Comparison of ENCODE assay signal across 19 cellular contexts in genomic region chr10:125548356-125548755, GRCh38.
DNase-seq lines count a peak whose midpoint lies in the region; ATAC-seq and TF ChIP-seq lines count a peak whose summit lies in the region.
"Had no signal": no experiment of that assay in that cellular context is flagged by ENCODE, and none has a peak within 500 bp of the region (broad histone marks: within the 10 kb centered on the region; RNA-seq: fewer than 3 reads in every experiment).

No MANE protein-coding gene starts in this region.

- no peak overlapping the region for H3K4me3 Mint-ChIP-seq in MCF 10A (ENCODE audit: unreplicated experiment)
- H3K4me3 Mint-ChIP-seq: B cell; CD4-positive, alpha-beta T cell; CD8-positive, alpha-beta T cell had no signal

- H3K36me3 ChIP-seq in mammary epithelial cell (ENCODE audit: insufficient read depth, low read length) (no peaks in the 10 kb centered on the region), esophagus muscularis mucosa (no peaks in the 10 kb centered on the region), tibial artery (no peaks in the 10 kb centered on the region)
- H3K36me3 ChIP-seq: BLaER1 treated with 17β-estradiol and CSF1 and Interleukin-3, amounts not matched to agents 10 nM and 100 nM had no signal

- peaks cover 50% of the 10 kb centered on the region for H3K27me3 Mint-ChIP-seq in MCF 10A (ENCODE audit: insufficient read depth, unreplicated experiment)

- H3K27ac ChIP-seq in mammary epithelial cell (ENCODE audit: insufficient read depth, low read depth, low read length) (no peak overlapping the region), esophagus muscularis mucosa (replicated peaks in 1 of 4) (no peak overlapping the region), tibial artery (no peak overlapping the region)
- H3K27ac ChIP-seq: 22Rv1; A549; BLaER1 treated with 17β-estradiol and CSF1 and Interleukin-3, amounts not matched to agents 10 nM and 100 nM; C4-2B had no signal

- no peaks in the 10 kb centered on the region for H3K9me3 ChIP-seq in mammary epithelial cell (replicated peaks; ENCODE audit: insufficient read depth, low read length)
- H3K9me3 ChIP-seq in esophagus muscularis mucosa, result peaks cover 0 to 16% (median 8%) of the 10 kb centered on the region in 4 donors
- H3K9me3 ChIP-seq in tibial artery, result peaks cover 0 to 5% (median 5%) of the 10 kb centered on the region in 3 donors
- H3K9me3 ChIP-seq: Caco-2 had no signal

- BruUV-seq in mammary epithelial cell (replicated peaks; lab: Mats Ljungman, UMichigan), result no TSS peak
- BruUV-seq in MCF 10A (replicated peaks; lab: Mats Ljungman, UMichigan), result no TSS peak

- no peaks in the 10 kb centered on the region for H3K36me3 Mint-ChIP-seq in MCF 10A (ENCODE audit: insufficient read depth, unreplicated experiment)
- H3K36me3 Mint-ChIP-seq: CD8-positive, alpha-beta T cell had no signal

- no peaks in the 10 kb centered on the region for H3K4me1 Mint-ChIP-seq in MCF 10A (ENCODE audit: insufficient read depth, unreplicated experiment)
- H3K4me1 Mint-ChIP-seq: B cell had no signal

- CTCF ChIA-PET in mammary epithelial cell (lab: Charles Lee; ENCODE audit: low non-redundant PET) (no interaction called here), MCF 10A (lab: Yijun Ruan, JAX) (interaction anchor here (0.7 kb wide), 2 partner anchors 89 to 130 kb away, joined by 3 to 4 read pairs; no protein-coding TSS in a partner anchor)

- POLR2A ChIA-PET in MCF 10A (lab: Yijun Ruan, JAX), result no interaction called here

- H3K4me3 ChIP-seq in mammary epithelial cell (replicated peaks in 1 of 3; ENCODE audit: insufficient read depth in 1 of 3, low read depth in 2 of 3, low read length in 3 of 3) (no peak overlapping the region), epithelial cell of esophagus (ENCODE audit: low read length) (no peak overlapping the region), esophagus muscularis mucosa (no peak overlapping the region), tibial artery (no peak overlapping the region)
- H3K4me3 ChIP-seq: A549; BLaER1 treated with 17β-estradiol and CSF1 and Interleukin-3, amounts not matched to agents 10 nM and 100 nM had no signal

- TF ChIP-seq CTCF in mammary epithelial cell (conservative IDR thresholded peaks at IDR 0.05 in 1 of 2, IDR thresholded peaks at IDR 0.05 in 1 of 2; ENCODE audit: extremely low read depth in 1 of 2, insufficient read depth in 1 of 2, low read depth in 1 of 2, low read length in 2 of 2) (no peak), MCF 10A (IDR thresholded peaks at IDR 0.05; ENCODE audit: unreplicated experiment) (no peak), epithelial cell of esophagus (IDR thresholded peaks at IDR 0.05; ENCODE audit: insufficient read depth, low read depth, low read length, missing control alignments) (no peak), esophagus muscularis mucosa (IDR thresholded peaks at IDR 0.05) (no peak), tibial artery (IDR thresholded peaks at IDR 0.05) (no peak)

- no peaks in the 10 kb centered on the region for H4K20me1 ChIP-seq in mammary epithelial cell (ENCODE audit: insufficient read depth, low read length)

- H3K9ac ChIP-seq in mammary epithelial cell (ENCODE audit: insufficient read depth, low read length), result no peak overlapping the region
- H3K9ac ChIP-seq: BLaER1 treated with 17β-estradiol and CSF1 and Interleukin-3, amounts not matched to agents 10 nM and 100 nM had no signal

- no peak for TF ChIP-seq POLR2A in esophagus muscularis mucosa (IDR thresholded peaks at IDR 0.05; ENCODE audit: low read depth)

- no peak overlapping the region for H3K27ac Mint-ChIP-seq in MCF 10A (ENCODE audit: low read depth, unreplicated experiment)
- H3K27ac Mint-ChIP-seq: B cell; CD4-positive, alpha-beta T cell; CD8-positive, alpha-beta T cell had no signal

- intact Hi-C loops in mammary epithelial cell (cut with micrococcal nuclease), result no loop called here
- intact Hi-C loops in MCF 10A (cut with micrococcal nuclease), result no loop called here
- intact Hi-C loops in esophagus muscularis mucosa (cut with DNase I), result no loop called here
- intact Hi-C loops in tibial artery (cut with DNase I; ENCODE audit: low total_unique reads), result no loop called here

- no peak for TF ChIP-seq EP300 in esophagus muscularis mucosa (IDR thresholded peaks at IDR 0.05)

- in situ Hi-C loops in mammary epithelial cell (cut with MboI; ENCODE audit: low sequenced_read_pairs in 2 of 2), result no loop called here

- H3K79me2 ChIP-seq in mammary epithelial cell (ENCODE audit: insufficient read depth, low read length), result no peaks in the 10 kb centered on the region

- DNase-seq in mammary epithelial cell (peak; percentile 9), MCF 10A (ENCODE audit: unreplicated experiment) (no peak), epithelial cell of esophagus (ENCODE audit: low read depth) (peak; percentile 77), esophagus muscularis mucosa (ENCODE audit: extremely low spot score) (peak; percentile 53), NCI-H1105 (lab: John Stamatoyannopoulos, UW) (no peak), tibial artery (no peak)
- DNase-seq: AML-193; Caco-2; Calu3; CD4-positive, alpha-beta T cell; CD8-positive, alpha-beta T cell; DMS79 treated with DMSO at 0.1 percent for 48 hours; GF-D8 had no signal

- 72% methylated on average over 4 of the region's 4 CpGs for WGBS in mammary epithelial cell (ENCODE audit: low coverage, missing lambda C conversion rate)
- WGBS in esophagus muscularis mucosa, result 83% methylated on average over 4 of the region's 4 CpGs

- H3K27me3 ChIP-seq in mammary epithelial cell (ENCODE audit: insufficient read depth, low read length) (no peaks in the 10 kb centered on the region), esophagus muscularis mucosa (no peaks in the 10 kb centered on the region), tibial artery (peaks cover 0 to 22% of the 10 kb centered on the region in 2 donors)

- dilution Hi-C loops in mammary epithelial cell (cut with HindIII; ENCODE audit: low sequenced_read_pairs), result no loop called here

- H3K4me1 ChIP-seq in mammary epithelial cell (ENCODE audit: insufficient read depth, low read length) (no peaks in the 10 kb centered on the region), esophagus muscularis mucosa (no peaks in the 10 kb centered on the region), tibial artery (no peaks in the 10 kb centered on the region)
- H3K4me1 ChIP-seq: A549, Caco-2 had no signal

- no peaks in the 10 kb centered on the region for H3K9me3 Mint-ChIP-seq in MCF 10A (ENCODE audit: unreplicated experiment)

- no peak for ATAC-seq in GM21526 (IDR thresholded peaks at IDR 0.05; ENCODE audit: low FRiP score, unreplicated experiment)
- ATAC-seq: A549; CD8-positive, alpha-beta T cell had no signal

- H3K4me2 ChIP-seq in mammary epithelial cell (ENCODE audit: insufficient read depth, low read depth, low read length), result no peak overlapping the region
- H3K4me2 ChIP-seq: A549 had no signal

- H2AFZ ChIP-seq in mammary epithelial cell (ENCODE audit: low read depth, low read length), result no peak overlapping the region

Comparison
In these comparisons a context has a peak if more than half of its experiments do, and no peak if none do; other contexts are left out.
1. DNase-seq: peak in mammary epithelial cell (single experiment), epithelial cell of esophagus (single experiment) and esophagus muscularis mucosa (single experiment); none in MCF 10A (single experiment), NCI-H1105 (single experiment) and tibial artery (0 of 2).